Comparison of ENCODE assay signal across 22 cellular contexts in genomic region chr3:10187944-10188343, GRCh38. TPM values are rescaled to one million over a fixed set of nuclear protein-coding genes. Genes with fewer than 3 reads are reported as not detected.
DNase-seq lines count a peak whose midpoint lies in the region; ATAC-seq, FAIRE-seq and TF ChIP-seq lines count a peak whose summit lies in the region.
"Had no signal": no experiment of that assay in that cellular context is flagged by ENCODE, and none has a peak within 500 bp of the region (broad histone marks: within the 10 kb centered on the region; RNA-seq: fewer than 3 reads in every experiment).

No MANE protein-coding gene starts in this region.

- ATAC-seq in natural killer cell treated with Interleukin-12 subunit alpha and Interleukin-12 subunit beta and Interleukin-15 and Interleukin-18, amount 100 ng/mL, for 72 hours = no peak
- no peak for ATAC-seq in upper lobe of right lung
- ATAC-seq: lower lobe of right lung, PC-3 had no signal

- no peak for DNase-seq in CD14-positive monocyte (ENCODE audit: low spot score)
- peak; percentile 63 for DNase-seq in D721Med (ENCODE audit: insufficient read length, low spot score)
- no peak for DNase-seq in ascending aorta (ENCODE audit: low spot score in 2 of 2)
- DNase-seq in natural killer cell treated with Interleukin-12 subunit alpha and Interleukin-12 subunit beta and Interleukin-15 and Interleukin-18, amount 100 ng/mL, for 72 hours (ENCODE audit: low spot score) = no peak
- DNase-seq in mesothelial cell of epicardium (ENCODE audit: low spot score in 2 of 2, unreplicated experiment in 2 of 2) = no peak
- no peak for DNase-seq in NCI-H2227 treated with DMSO at 0.1 percent for 48 hours (lab: John Stamatoyannopoulos, UW)
- no peak for DNase-seq in upper lobe of right lung
- DNase-seq: adrenal gland; AML-193; DMS 273 treated with DMSO at 0.1 percent for 48 hours; effector memory CD4-positive, alpha-beta T cell; Kasumi-1; lower lobe of right lung; NCI-H1105; NCI-H2081 treated with DMSO at 0.1 percent for 48 hours; NCI-H526 treated with DMSO at 0.1 percent for 48 hours; PC-3; posterior cingulate gyrus; stimulated activated CD4-positive, alpha-beta T cell treated with anti-CD3 and anti-CD28 coated beads, Interleukin-2, amount 100 ng/mL, for 24 hours; stomach; T-helper 9 cell had no signal

- H3K9me3 ChIP-seq in ascending aorta (no peaks in the 10 kb centered on the region), upper lobe of right lung (no peaks in the 10 kb centered on the region)
- H3K9me3 ChIP-seq: adrenal gland, lower lobe of right lung, stomach had no signal

- TF ChIP-seq CTCF in CD14-positive monocyte (IDR thresholded peaks at IDR 0.05) = no peak
- no peak for TF ChIP-seq CTCF in D721Med (IDR thresholded peaks at IDR 0.05; ENCODE audit: insufficient read depth, missing control alignments)
- no peak for TF ChIP-seq CTCF in ascending aorta (IDR thresholded peaks at IDR 0.05)
- no peak for TF ChIP-seq CTCF in mesothelial cell of epicardium (IDR thresholded peaks at IDR 0.05; ENCODE audit: unreplicated experiment)
- TF ChIP-seq CTCF in upper lobe of right lung (IDR thresholded peaks at IDR 0.05) = no peak

- H3K27me3 Mint-ChIP-seq in CD14-positive monocyte (ENCODE audit: low read depth in 3 of 3) (peaks cover 0 to 5% (median 0%) of the 10 kb centered on the region in 3 donors), mesothelial cell of epicardium (ENCODE audit: low read depth) (no peaks in the 10 kb centered on the region)
- no peaks in the 10 kb centered on the region for H3K27me3 Mint-ChIP-seq in natural killer cell treated with Interleukin-12 subunit alpha and Interleukin-12 subunit beta and Interleukin-15 and Interleukin-18, amount 100 ng/mL, for 72 hours

- peaks cover 75% of the 10 kb centered on the region for H3K4me1 Mint-ChIP-seq in CD14-positive monocyte
- peaks cover 73 to 79% of the 10 kb centered on the region in 2 donors for H3K4me1 Mint-ChIP-seq in natural killer cell treated with Interleukin-12 subunit alpha and Interleukin-12 subunit beta and Interleukin-15 and Interleukin-18, amount 100 ng/mL, for 72 hours (ENCODE audit: low read depth in 2 of 2)
- peaks cover 8% of the 10 kb centered on the region for H3K4me1 Mint-ChIP-seq in mesothelial cell of epicardium

- H3K36me3 ChIP-seq in ascending aorta (no peaks in the 10 kb centered on the region), upper lobe of right lung (no peaks in the 10 kb centered on the region)
- H3K36me3 ChIP-seq: adrenal gland, lower lobe of right lung had no signal

- H3K27ac Mint-ChIP-seq in CD14-positive monocyte = peak overlapping the region in 6 of 7 donors; percentile 31 to 82 (median 54)
- H3K27ac Mint-ChIP-seq in natural killer cell treated with Interleukin-12 subunit alpha and Interleukin-12 subunit beta and Interleukin-15 and Interleukin-18, amount 100 ng/mL, for 72 hours = peak overlapping the region; percentile 97 to 98
- H3K27ac Mint-ChIP-seq in mesothelial cell of epicardium = no peak overlapping the region

- H3K36me3 Mint-ChIP-seq in CD14-positive monocyte (peaks cover 0 to 13% of the 10 kb centered on the region in 2 donors), mesothelial cell of epicardium (no peaks in the 10 kb centered on the region)
- H3K36me3 Mint-ChIP-seq in natural killer cell treated with Interleukin-12 subunit alpha and Interleukin-12 subunit beta and Interleukin-15 and Interleukin-18, amount 100 ng/mL, for 72 hours = peaks cover 26% of the 10 kb centered on the region

- peaks cover 29 to 65% of the 10 kb centered on the region in 2 donors for H3K4me1 ChIP-seq in ascending aorta
- H3K4me1 ChIP-seq in upper lobe of right lung = peaks cover 68% of the 10 kb centered on the region

- H3K4me3 ChIP-seq in ascending aorta (no peak overlapping the region), upper lobe of right lung (no peak overlapping the region)
- H3K4me3 ChIP-seq: adrenal gland, lower lobe of right lung, stomach had no signal

- intact Hi-C loops in CD14-positive monocyte (cut with micrococcal nuclease) (loop anchor here in 1 of 2 donors (2.0 kb wide), 1 partner anchor 13 kb away; no protein-coding TSS in a partner anchor), ascending aorta (cut with DNase I) (no loop called here), upper lobe of right lung (cut with DNase I) (no loop called here)

- FAIRE-seq in D721Med (lab: Jason Lieb, UNC) = no peak
- FAIRE-seq: urothelium cell line had no signal

- H3K27ac ChIP-seq in ascending aorta (peak overlapping the region; percentile 84 to 94), upper lobe of right lung (no peak overlapping the region)
- H3K27ac ChIP-seq: lower lobe of right lung had no signal

- H3K27me3 ChIP-seq in ascending aorta (no peaks in the 10 kb centered on the region), upper lobe of right lung (no peaks in the 10 kb centered on the region)
- H3K27me3 ChIP-seq: adrenal gland, stomach had no signal

- H3K9me3 Mint-ChIP-seq in CD14-positive monocyte (peaks cover 0 to 1% (median 0%) of the 10 kb centered on the region in 7 donors), mesothelial cell of epicardium (no peaks in the 10 kb centered on the region)
- no peaks in the 10 kb centered on the region for H3K9me3 Mint-ChIP-seq in natural killer cell treated with Interleukin-12 subunit alpha and Interleukin-12 subunit beta and Interleukin-15 and Interleukin-18, amount 100 ng/mL, for 72 hours

- H3K4me3 Mint-ChIP-seq in CD14-positive monocyte (no peak overlapping the region), mesothelial cell of epicardium (no peak overlapping the region)
- peak overlapping the region; percentile 80 for H3K4me3 Mint-ChIP-seq in natural killer cell treated with Interleukin-12 subunit alpha and Interleukin-12 subunit beta and Interleukin-15 and Interleukin-18, amount 100 ng/mL, for 72 hours

RNA-seq across cellular contexts. Expression of gene IRAK2, which starts 23.2 kb away (rescaled TPM):
- polyA plus RNA-seq in CD14-positive monocyte = 1 to 10 TPM in 1 of 2 donors, under 1 TPM in 1; 0.78 to 1.5 TPM
- total RNA-seq in ascending aorta (1.3 TPM), mesothelial cell of epicardium (0.69 to 0.97 TPM (median 0.77 TPM) in 3 replicates), upper lobe of right lung (5.2 TPM)
- total RNA-seq in natural killer cell treated with Interleukin-12 subunit alpha and Interleukin-12 subunit beta and Interleukin-15 and Interleukin-18, amount 100 ng/mL, for 72 hours = 10 to 100 TPM; 35.1 to 78.4 TPM

RNA-seq across cellular contexts. Expression of gene VHL, which starts 46.4 kb away (rescaled TPM):
- polyA plus RNA-seq in CD14-positive monocyte = 10 to 100 TPM in 1 of 2 donors, 1 to 10 TPM in 1; 9.6 to 15.3 TPM
- total RNA-seq in ascending aorta (34.4 TPM), mesothelial cell of epicardium (71.2 to 73.7 TPM (median 72.9 TPM) in 3 replicates), upper lobe of right lung (37.2 TPM)
- 10 to 100 TPM; 66.8 to 77.5 TPM for total RNA-seq in natural killer cell treated with Interleukin-12 subunit alpha and Interleukin-12 subunit beta and Interleukin-15 and Interleukin-18, amount 100 ng/mL, for 72 hours
